15 cellular contexts compared by ENCODE assay signal in the genomic region with DNA sequence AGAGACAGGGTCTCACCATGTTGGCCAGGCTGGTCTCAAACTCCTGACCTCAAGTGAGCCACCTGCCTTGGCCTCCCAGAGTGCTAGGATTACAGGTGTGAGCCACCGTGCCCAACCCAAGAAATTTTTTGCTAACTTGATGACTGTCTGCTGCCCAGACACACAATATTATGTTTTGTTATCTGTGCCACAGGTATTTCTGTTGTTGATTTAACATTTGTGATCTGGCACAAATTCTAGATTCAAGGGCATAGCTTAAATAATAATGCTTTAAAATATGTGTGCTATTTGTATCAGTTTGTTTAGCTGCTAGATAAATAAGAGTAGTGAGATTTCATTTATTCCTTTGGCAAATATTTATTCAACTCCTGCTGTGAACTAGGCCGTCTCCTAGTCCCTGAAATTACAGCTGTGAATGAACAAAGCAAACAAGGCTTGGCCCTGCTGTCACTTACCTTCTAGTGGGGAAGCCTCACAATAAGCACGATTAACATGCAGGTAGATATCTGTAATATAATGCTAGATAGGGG. TPM values are rescaled to one million over a fixed set of nuclear protein-coding genes. Genes with fewer than 3 reads are reported as not detected.
DNase-seq lines count a peak whose midpoint lies in the region; ATAC-seq and TF ChIP-seq lines count a peak whose summit lies in the region.
"Had no signal": no experiment of that assay in that cellular context is flagged by ENCODE, and none has a peak within 500 bp of the region (broad histone marks: within the 10 kb centered on the region; RNA-seq: fewer than 3 reads in every experiment).

No MANE protein-coding gene starts in this region.

- H3K79me1 ChIP-seq in trophoblast cell (ENCODE audit: low read length), result no peaks in the 10 kb centered on the region

- TF ChIP-seq CTCF in Calu3 (IDR thresholded peaks at IDR 0.05; ENCODE audit: unreplicated experiment), result no peak
- no peak for TF ChIP-seq CTCF in PC-9 (conservative IDR thresholded peaks at IDR 0.05)
- TF ChIP-seq CTCF in right lobe of liver (IDR thresholded peaks at IDR 0.05), result peak in 1 of 4 donors; percentile 8
- no peak for TF ChIP-seq CTCF in nephron progenitor cell (IDR thresholded peaks at IDR 0.05)

- peak overlapping the region; percentile 44 for H3K4me2 ChIP-seq in PC-9
- no peak overlapping the region for H3K4me2 ChIP-seq in trophoblast cell (ENCODE audit: low read length)

- no peak overlapping the region for H3K9ac ChIP-seq in trophoblast cell (ENCODE audit: low read length)

- no peak overlapping the region for H4K91ac ChIP-seq in trophoblast cell (ENCODE audit: low read depth, low read length)

- H3F3A ChIP-seq in PC-9 (ENCODE audit: insufficient read depth, low read depth), result peaks cover 69% of the 10 kb centered on the region

- H3K36me3 Mint-ChIP-seq in Calu3 (ENCODE audit: insufficient read depth, unreplicated experiment) (peaks cover 23% of the 10 kb centered on the region), nephron progenitor cell (ENCODE audit: low read depth) (peaks cover 17% of the 10 kb centered on the region)

- CTCF ChIA-PET in Calu3 (lab: Charles Lee) (interaction anchor here (0.7 to 1.0 kb wide), 2 partner anchors 24 to 35 kb away, joined by 3 read pairs; partner anchors contain the start of gene GAPVD1), PC-9 (lab: Charles Lee) (interaction anchor here (0.6 kb wide), 1 partner anchor 33 kb away, joined by 5 read pairs; no protein-coding TSS in a partner anchor)

- H2BK120ac ChIP-seq in trophoblast cell (ENCODE audit: insufficient read depth, low read length, poor library complexity), result no peak overlapping the region

- no peak overlapping the region for H3K23ac ChIP-seq in trophoblast cell (ENCODE audit: low read length)

- H3K27me3 ChIP-seq in PC-9 (ENCODE audit: insufficient read depth, low read depth) (no peaks in the 10 kb centered on the region), right lobe of liver (no peaks in the 10 kb centered on the region), trophoblast cell (ENCODE audit: insufficient read depth, low read length) (no peaks in the 10 kb centered on the region)

- H2AK5ac ChIP-seq in trophoblast cell (ENCODE audit: low read length), result no peak overlapping the region

- H3K4me3 ChIP-seq in PC-9 (no peak overlapping the region), right lobe of liver (no peak overlapping the region), trophoblast cell (ENCODE audit: low read depth, low read length) (no peak overlapping the region)

- 35% methylated on average over 3 of the region's 3 CpGs for WGBS in right lobe of liver (ENCODE audit: insufficient coverage, low coverage, low lambda C conversion rate, missing lambda C conversion rate)
- WGBS in trophoblast cell (ENCODE audit: extremely low coverage, insufficient coverage, insufficient read length), result no CpG with 5 or more reads among the region's 3 CpGs

- H3K9me3 Mint-ChIP-seq in Calu3 (ENCODE audit: low read depth, unreplicated experiment) (no peaks in the 10 kb centered on the region), nephron progenitor cell (no peaks in the 10 kb centered on the region)
- H3K9me3 Mint-ChIP-seq: CD8-positive, alpha-beta memory T cell; natural killer cell treated with Interleukin-12 subunit alpha and Interleukin-12 subunit beta and Interleukin-15 and Interleukin-18, amount 100 ng/mL, for 72 hours had no signal

- no peak overlapping the region for H4K12ac ChIP-seq in trophoblast cell (ENCODE audit: low read depth, low read length)

- H3K4me1 Mint-ChIP-seq in Calu3 (ENCODE audit: low read depth, unreplicated experiment) (peaks cover 12% of the 10 kb centered on the region), nephron progenitor cell (no peaks in the 10 kb centered on the region)

- no peak overlapping the region for H3K14ac ChIP-seq in trophoblast cell (ENCODE audit: low read length)

- H3K27me3 Mint-ChIP-seq in Calu3 (ENCODE audit: unreplicated experiment), result no peaks in the 10 kb centered on the region
- H3K27me3 Mint-ChIP-seq in nephron progenitor cell (ENCODE audit: low read depth, poor library complexity), result no peaks in the 10 kb centered on the region
- H3K27me3 Mint-ChIP-seq: CD8-positive, alpha-beta memory T cell; natural killer cell treated with Interleukin-12 subunit alpha and Interleukin-12 subunit beta and Interleukin-15 and Interleukin-18, amount 100 ng/mL, for 72 hours had no signal

- no peak overlapping the region for H3K4ac ChIP-seq in trophoblast cell (ENCODE audit: low read depth, low read length)

- H3K27ac ChIP-seq in PC-9 (peak overlapping the region; percentile 63), right lobe of liver (no peak overlapping the region), trophoblast cell (ENCODE audit: low read depth, low read length) (no peak overlapping the region)
- H3K27ac ChIP-seq: WERI-Rb-1 had no signal

- no peak overlapping the region for H3K18ac ChIP-seq in trophoblast cell (ENCODE audit: low read length)

- H4K20me1 ChIP-seq in PC-9 (ENCODE audit: insufficient read depth), result peaks cover 21% of the 10 kb centered on the region

- BruUV-seq in Calu3 (replicated peaks; lab: Mats Ljungman, UMichigan) (no TSS peak), PC-9 (replicated peaks; lab: Mats Ljungman, UMichigan) (no TSS peak)

- DNase-seq in Calu3 (peak; percentile 53), NCI-H1417 treated with DMSO at 0.1 percent for 48 hours (lab: John Stamatoyannopoulos, UW) (peak; percentile 96), PC-9 (peak; percentile 44 to 97), right lobe of liver (no peak), HPDE6-E6E7 (ENCODE audit: extremely low spot score) (no peak), nephron progenitor cell (no peak), trophoblast cell (no peak), GF-D8 (lab: John Stamatoyannopoulos, UW) (no peak)
- DNase-seq: activated T-cell treated with anti-CD3 and anti-CD28 coated beads, Interleukin-2, amount 50 U/mL, for 48 hours; CD8-positive, alpha-beta memory T cell; cerebellar nuclear complex; Karpas-422; stimulated activated CD4-positive, alpha-beta T cell treated with anti-CD3 and anti-CD28 coated beads, Interleukin-12 subunit alpha, Interleukin-12 subunit beta, amount 100 ng/mL, for 4 hours; WERI-Rb-1 had no signal

- POLR2A ChIA-PET in PC-9 (lab: Charles Lee; ENCODE audit: unreplicated experiment), result interaction anchor here (0.6 to 0.8 kb wide), 2 partner anchors 34 to 56 kb away, joined by 6 to 8 read pairs; partner anchors contain the start of gene HSPA5

- H3K4me3 Mint-ChIP-seq in Calu3 (ENCODE audit: low read depth, unreplicated experiment), result no peak overlapping the region
- no peak overlapping the region for H3K4me3 Mint-ChIP-seq in nephron progenitor cell
- H3K4me3 Mint-ChIP-seq: CD8-positive, alpha-beta memory T cell; natural killer cell treated with Interleukin-12 subunit alpha and Interleukin-12 subunit beta and Interleukin-15 and Interleukin-18, amount 100 ng/mL, for 72 hours had no signal

- TF ChIP-seq POLR2A in right lobe of liver (IDR thresholded peaks at IDR 0.05), result no peak

- H3K36me3 ChIP-seq in PC-9 (ENCODE audit: low read depth), result peaks cover 14% of the 10 kb centered on the region
- peaks cover 0 to 3% (median 1%) of the 10 kb centered on the region in 4 donors for H3K36me3 ChIP-seq in right lobe of liver
- H3K36me3 ChIP-seq in trophoblast cell (ENCODE audit: control insufficient read depth in 1 of 2, insufficient read depth in 2 of 2, low read length in 2 of 2), result peaks cover 3 to 7% of the 10 kb centered on the region in 2 experiments

- H3K4me1 ChIP-seq in PC-9 (replicated peaks; ENCODE audit: insufficient read depth), result peaks cover 27% of the 10 kb centered on the region
- peaks cover 0 to 19% (median 5%) of the 10 kb centered on the region in 4 donors for H3K4me1 ChIP-seq in right lobe of liver
- H3K4me1 ChIP-seq in trophoblast cell (ENCODE audit: control insufficient read depth in 1 of 2, insufficient read depth in 2 of 2, low read length in 2 of 2), result no peaks in the 10 kb centered on the region

- H3K27ac Mint-ChIP-seq in Calu3 (ENCODE audit: unreplicated experiment), result peak overlapping the region; percentile 76
- H3K27ac Mint-ChIP-seq in nephron progenitor cell, result no peak overlapping the region

- H3K9me3 ChIP-seq in PC-9 (ENCODE audit: insufficient read depth, low read depth) (no peaks in the 10 kb centered on the region), right lobe of liver (no peaks in the 10 kb centered on the region), trophoblast cell (ENCODE audit: insufficient read depth, low read depth, low read length) (no peaks in the 10 kb centered on the region)

- H3K79me2 ChIP-seq in PC-9 (ENCODE audit: low read depth), result peaks cover 30% of the 10 kb centered on the region
- H3K79me2 ChIP-seq in trophoblast cell (ENCODE audit: control insufficient read depth, insufficient read depth, low read length, poor library complexity), result peaks cover 2% of the 10 kb centered on the region

- intact Hi-C loops in Calu3 (cut with micrococcal nuclease; ENCODE audit: unreplicated experiment), result loop anchor here (1.0 kb wide), 3 partner anchors 41 to 59 kb away; no protein-coding TSS in a partner anchor
- intact Hi-C loops in PC-9 (cut with micrococcal nuclease; ENCODE audit: unreplicated experiment), result loop anchor here (1.0 kb wide), 3 partner anchors 32 to 97 kb away; partner anchors contain the start of genes HSPA5 and RABEPK
- intact Hi-C loops in right lobe of liver (cut with DNase I), result no loop called here

- no peak overlapping the region for H4K8ac ChIP-seq in trophoblast cell (ENCODE audit: low read depth, low read length)

- no peak overlapping the region for H2BK12ac ChIP-seq in trophoblast cell (ENCODE audit: low read length)

- H2BK5ac ChIP-seq in trophoblast cell (ENCODE audit: low read depth, low read length, poor library complexity), result no peak overlapping the region

- H2AFZ ChIP-seq in PC-9 (no peak overlapping the region), trophoblast cell (ENCODE audit: insufficient read depth, low read length, poor library complexity) (no peak overlapping the region)

- ATAC-seq in right lobe of liver, result peak; percentile 85 to 96 (median 90)
- ATAC-seq: natural killer cell treated with Interleukin-12 subunit alpha and Interleukin-12 subunit beta and Interleukin-15 and Interleukin-18, amount 100 ng/mL, for 72 hours had no signal

- H3K9me2 ChIP-seq in PC-9 (ENCODE audit: insufficient read depth), result no peaks in the 10 kb centered on the region

RNA-seq across cellular contexts. Expression of gene GAPVD1, which starts 35.3 kb away (rescaled TPM):
- total RNA-seq in Calu3 (2022) (28.7 and 32.6 TPM in 2 replicates), PC-9 (2021) (58.2 and 70.3 TPM in 2 replicates), right lobe of liver (10 to 100 TPM; 15.7 to 24.1 (median 21.1) TPM)
- 31.6 and 31.8 TPM in 2 replicates for polyA plus RNA-seq in trophoblast cell (2013)

RNA-seq across cellular contexts. Expression of gene HSPA5, which starts 55.8 kb away (rescaled TPM):
- total RNA-seq in Calu3 (2022) (256 and 259 TPM in 2 replicates), PC-9 (2021) (185 and 235 TPM in 2 replicates), right lobe of liver (100 to 1,000 TPM; 240 to 359 (median 259) TPM)
- polyA plus RNA-seq in trophoblast cell (2013), result 701 and 742 TPM in 2 replicates

Comparison
In these comparisons a context has a peak if more than half of its experiments do, and no peak if none do; other contexts are left out.
1. DNase-seq: peak in Calu3 (single experiment), NCI-H1417 treated with DMSO at 0.1 percent for 48 hours (single experiment) and PC-9 (2 of 2); none in right lobe of liver (0 of 3), HPDE6-E6E7 (single experiment), nephron progenitor cell (single experiment), trophoblast cell (0 of 2) and GF-D8 (single experiment).
2. intact Hi-C loops: an anchor here in Calu3 (1.0 kb wide) and PC-9 (1.0 kb wide); none called in right lobe of liver.